In genomic region chr2:221571108-221571390, GRCh38 we compare ENCODE assay signal across 8 cellular contexts. TPM values are rescaled to one million over a fixed set of nuclear protein-coding genes. Genes with fewer than 3 reads are reported as not detected.
DNase-seq lines count a peak whose midpoint lies in the region; ATAC-seq, FAIRE-seq and TF ChIP-seq lines count a peak whose summit lies in the region.

No MANE protein-coding gene starts in this region.

- no peak for ATAC-seq in GM18870 (IDR thresholded peaks at IDR 0.05; ENCODE audit: unreplicated experiment)

- no peaks in the 10 kb centered on the region for H3K9me3 ChIP-seq in effector memory CD4-positive, alpha-beta T cell (ENCODE audit: control insufficient read depth, low read length)
- no peaks in the 10 kb centered on the region for H3K9me3 ChIP-seq in neural progenitor cell (ENCODE audit: low read depth)

- H4K20me1 ChIP-seq in neural progenitor cell (ENCODE audit: low read depth), result peaks cover 56% of the 10 kb centered on the region

- intact Hi-C loops in Calu3 (cut with micrococcal nuclease; ENCODE audit: unreplicated experiment), result loop anchor here (5.0 to 10.0 kb wide), 3 partner anchors 139 to 401 kb away; no protein-coding TSS in a partner anchor

- H3K4me1 ChIP-seq in effector memory CD4-positive, alpha-beta T cell (ENCODE audit: control insufficient read depth, insufficient read depth, low read length, poor library complexity, severe bottlenecking), result peaks cover 16% of the 10 kb centered on the region
- peaks cover 49% of the 10 kb centered on the region for H3K4me1 ChIP-seq in neural progenitor cell

- H3K27ac Mint-ChIP-seq in Calu3 (ENCODE audit: unreplicated experiment) (no peak overlapping the region), neural progenitor cell (peak overlapping the region; percentile 28)
- H3K27ac Mint-ChIP-seq in T-helper 1 cell treated with Interleukin-12 subunit alpha and Interleukin-12 subunit beta and Interleukin-4 antibody, amounts not matched to agents 30 μg/mL and 1 μg/mL, for 36 hours, result peak overlapping the region; percentile 27

- FAIRE-seq in GM12891 (lab: Jason Lieb, UNC) (no peak), D721Med (lab: Jason Lieb, UNC) (no peak)

- H3K27me3 ChIP-seq in effector memory CD4-positive, alpha-beta T cell (replicated peaks; ENCODE audit: control insufficient read depth, insufficient read depth, low read length, poor library complexity, severe bottlenecking), result peaks cover 21% of the 10 kb centered on the region
- no peaks in the 10 kb centered on the region for H3K27me3 ChIP-seq in neural progenitor cell

- no peak for TF ChIP-seq POLR2A in GM12891 (IDR thresholded peaks at IDR 0.05; ENCODE audit: low read depth, low read length)

- H3K9ac ChIP-seq in neural progenitor cell, result peak overlapping the region; percentile 76

- no peak overlapping the region for H3K27ac ChIP-seq in effector memory CD4-positive, alpha-beta T cell (ENCODE audit: insufficient read depth, low read length, poor library complexity, severe bottlenecking)
- H3K27ac ChIP-seq in neural progenitor cell, result no peak overlapping the region

- TF ChIP-seq CTCF in Calu3 (IDR thresholded peaks at IDR 0.05; ENCODE audit: unreplicated experiment), result no peak
- no peak for TF ChIP-seq CTCF in neural progenitor cell (IDR thresholded peaks at IDR 0.05)
- TF ChIP-seq CTCF in D721Med (IDR thresholded peaks at IDR 0.05; ENCODE audit: insufficient read depth, missing control alignments), result no peak

- H3K9me3 Mint-ChIP-seq in Calu3 (ENCODE audit: low read depth, unreplicated experiment) (no peaks in the 10 kb centered on the region), neural progenitor cell (no peaks in the 10 kb centered on the region)
- no peaks in the 10 kb centered on the region for H3K9me3 Mint-ChIP-seq in T-helper 1 cell treated with Interleukin-12 subunit alpha and Interleukin-12 subunit beta and Interleukin-4 antibody, amounts not matched to agents 30 μg/mL and 1 μg/mL, for 36 hours

- CTCF ChIA-PET in Calu3 (lab: Charles Lee), result no interaction called here

- H3K36me3 Mint-ChIP-seq in Calu3 (ENCODE audit: insufficient read depth, unreplicated experiment) (peaks cover 36% of the 10 kb centered on the region), neural progenitor cell (peaks cover 12% of the 10 kb centered on the region)
- peaks cover 12% of the 10 kb centered on the region for H3K36me3 Mint-ChIP-seq in T-helper 1 cell treated with Interleukin-12 subunit alpha and Interleukin-12 subunit beta and Interleukin-4 antibody, amounts not matched to agents 30 μg/mL and 1 μg/mL, for 36 hours (ENCODE audit: low read depth)

- H3K4me3 Mint-ChIP-seq in Calu3 (ENCODE audit: low read depth, unreplicated experiment), result peak overlapping the region; percentile 99
- peak overlapping the region; percentile 93 for H3K4me3 Mint-ChIP-seq in T-helper 1 cell treated with Interleukin-12 subunit alpha and Interleukin-12 subunit beta and Interleukin-4 antibody, amounts not matched to agents 30 μg/mL and 1 μg/mL, for 36 hours
- peak overlapping the region; percentile 96 for H3K4me3 Mint-ChIP-seq in neural progenitor cell

- DNase-seq in Calu3 (no peak), neural progenitor cell (ENCODE audit: low spot score) (no peak), GM12891 (ENCODE audit: insufficient read length, low spot score) (no peak), D721Med (ENCODE audit: insufficient read length, low spot score) (no peak), HT-29 (ENCODE audit: low spot score) (no peak)
- DNase-seq in effector memory CD4-positive, alpha-beta T cell, result peak in 2 of 3 donors; percentile 3 to 27

- no peaks in the 10 kb centered on the region for H3K36me3 ChIP-seq in effector memory CD4-positive, alpha-beta T cell (ENCODE audit: control insufficient read depth, insufficient read depth, low read length)
- peaks cover 9% of the 10 kb centered on the region for H3K36me3 ChIP-seq in neural progenitor cell

- H2AFZ ChIP-seq in neural progenitor cell (replicated peaks), result no peak overlapping the region

- H3K27me3 Mint-ChIP-seq in Calu3 (ENCODE audit: unreplicated experiment), result peaks cover 28% of the 10 kb centered on the region
- H3K27me3 Mint-ChIP-seq in T-helper 1 cell treated with Interleukin-12 subunit alpha and Interleukin-12 subunit beta and Interleukin-4 antibody, amounts not matched to agents 30 μg/mL and 1 μg/mL, for 36 hours (ENCODE audit: low read depth), result peaks cover 70% of the 10 kb centered on the region
- H3K27me3 Mint-ChIP-seq in neural progenitor cell (ENCODE audit: insufficient read depth, low read depth), result peaks cover 4% of the 10 kb centered on the region

- peak overlapping the region; percentile 98 for H3K4me3 ChIP-seq in effector memory CD4-positive, alpha-beta T cell (ENCODE audit: insufficient read depth, low read depth, low read length, poor library complexity, severe bottlenecking)
- peak overlapping the region; percentile 97 for H3K4me3 ChIP-seq in neural progenitor cell

- peaks cover 97% of the 10 kb centered on the region for H3K79me2 ChIP-seq in neural progenitor cell (ENCODE audit: low read depth)

- H3K4me1 Mint-ChIP-seq in Calu3 (ENCODE audit: low read depth, unreplicated experiment), result peaks cover 23% of the 10 kb centered on the region
- peaks cover 26% of the 10 kb centered on the region for H3K4me1 Mint-ChIP-seq in T-helper 1 cell treated with Interleukin-12 subunit alpha and Interleukin-12 subunit beta and Interleukin-4 antibody, amounts not matched to agents 30 μg/mL and 1 μg/mL, for 36 hours (ENCODE audit: low read depth)
- H3K4me1 Mint-ChIP-seq in neural progenitor cell, result peaks cover 44% of the 10 kb centered on the region

- no TSS peak for BruUV-seq in Calu3 (replicated peaks; lab: Mats Ljungman, UMichigan)

- peaks cover 39% of the 10 kb centered on the region for H3F3A ChIP-seq in neural progenitor cell (ENCODE audit: low read depth)

- H3K4me2 ChIP-seq in neural progenitor cell, result peak overlapping the region; percentile 96

TF ChIP-seq in GM12891, 5 proteins besides CTCF, POLR2A, EP300 and RAD21:
- no peak for TF ChIP-seq PAX5 (IDR thresholded peaks at IDR 0.05; ENCODE audit: insufficient read depth, low read length, severe bottlenecking)
- TF ChIP-seq TAF1 (IDR thresholded peaks at IDR 0.05; ENCODE audit: low read depth, low read length), result no peak
- no peak for TF ChIP-seq SPI1 (IDR thresholded peaks at IDR 0.05; ENCODE audit: low read depth, low read length)
- TF ChIP-seq POU2F2 (IDR thresholded peaks at IDR 0.05; ENCODE audit: low read depth, low read length), result no peak
- TF ChIP-seq POLR2AphosphoS5 (IDR thresholded peaks at IDR 0.05; ENCODE audit: low read depth, low read length), result no peak

RNA-seq across cellular contexts. Expression of gene EPHA4, which starts 1.1 kb away (rescaled TPM):
- total RNA-seq in Calu3 (2022), result 2.8 and 3.2 TPM in 2 replicates
- 300 and 323 TPM in 2 replicates for total RNA-seq in neural progenitor cell (ENCODE audit: low replicate concordance)
- polyA plus RNA-seq in GM12891 (2012; ENCODE audit: low read depth, missing spikeins), result 0.03 TPM
- total RNA-seq in HT-29 (2014; rRNA removed; shearing (Covaris generic)), result 0.41 TPM in 1 of 2 replicates, not detected in the other

Comparison
In these comparisons a context has a peak if more than half of its experiments do, and no peak if none do; other contexts are left out.
1. DNase-seq: peak in effector memory CD4-positive, alpha-beta T cell (2 of 3); none in Calu3 (single experiment), neural progenitor cell (single experiment), GM12891 (single experiment), D721Med (single experiment) and HT-29 (single experiment).
2. RNA of gene EPHA4, which starts 1.1 kb away (total RNA-seq): 300 to 323 TPM in neural progenitor cell; 2.8 to 3.2 TPM in Calu3 and 0.41 TPM in HT-29; every median in the first group is over 10 times any median in the second.
3. Peak in every context shown above with its lines, with median percentiles within 50 percentile points of each other: H3K4me3 Mint-ChIP-seq.